ENCODE assay signal across 8 cellular contexts in the genomic region with DNA sequence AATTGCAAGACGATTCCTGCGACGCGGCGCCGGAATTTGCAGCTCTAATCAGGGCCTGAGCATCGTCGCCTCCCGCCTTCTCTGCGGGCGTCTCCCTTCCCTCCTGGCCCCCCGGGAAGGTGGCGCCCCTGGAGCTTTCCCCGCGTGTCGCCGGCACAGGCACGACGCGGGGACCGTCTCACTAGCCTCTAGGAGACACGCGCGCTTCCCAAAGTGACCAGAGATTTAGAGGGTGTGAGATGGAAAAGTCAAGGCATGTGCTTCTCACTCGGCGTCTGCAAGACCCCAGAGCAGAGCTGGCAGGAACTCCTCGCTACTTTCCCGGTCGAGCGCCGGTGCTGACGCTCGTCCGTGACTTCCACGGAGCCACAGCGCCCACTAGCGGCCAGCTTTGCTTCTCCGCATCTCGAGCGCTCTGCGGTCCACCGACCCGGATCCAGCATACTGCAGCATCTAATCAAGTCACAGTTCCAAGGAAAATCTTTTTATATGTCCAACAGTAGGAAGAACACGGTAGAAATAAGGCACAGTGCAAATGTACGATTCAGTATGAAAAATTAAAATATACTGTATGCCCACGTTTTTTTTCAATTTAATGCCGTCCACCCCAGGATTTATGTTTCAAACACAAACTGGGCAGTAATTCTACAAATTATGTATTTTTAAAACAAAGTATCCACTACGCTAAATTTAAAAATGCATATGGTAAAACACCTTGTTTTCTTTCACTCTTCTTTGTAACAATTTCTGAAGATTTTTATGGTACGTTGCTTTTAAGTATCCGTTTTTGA. TPM values are rescaled to one million over a fixed set of nuclear protein-coding genes. Genes with fewer than 3 reads are reported as not detected.
DNase-seq lines count a peak whose midpoint lies in the region; ATAC-seq and TF ChIP-seq lines count a peak whose summit lies in the region.

No MANE protein-coding gene starts in this region.

- intact Hi-C loops in activated CD4-positive, alpha-beta T cell treated with anti-CD3 and anti-CD28 coated beads for 36 hours (cut with DNase I, micrococcal nuclease): loop anchor here (1.0 to 10.0 kb wide), 9 partner anchors 24 to 1763 kb away; no protein-coding TSS in a partner anchor
- intact Hi-C loops in left colon (cut with DNase I, micrococcal nuclease): loop anchor here in 1 of 2 donors (10.0 kb wide), 1 partner anchor 1962 kb away; no protein-coding TSS in a partner anchor

- peaks cover 19% of the 10 kb centered on the region for H3K4me1 Mint-ChIP-seq in activated CD4-positive, alpha-beta T cell treated with anti-CD3 and anti-CD28 coated beads for 36 hours

- ATAC-seq in GM18858 (IDR thresholded peaks at IDR 0.05; ENCODE audit: unreplicated experiment) (peak; percentile 23), HG03103 (IDR thresholded peaks at IDR 0.05; ENCODE audit: low read depth, unreplicated experiment) (peak; percentile 31), left colon (peak; percentile 56)
- peak; percentile 32 for ATAC-seq in activated CD4-positive, alpha-beta T cell treated with anti-CD3 and anti-CD28 coated beads for 36 hours

- TF ChIP-seq CTCF in choroid plexus epithelial cell (conservative IDR thresholded peaks at IDR 0.05; ENCODE audit: low read depth, low read length): peak; percentile 98

- H3K4me3 Mint-ChIP-seq in activated CD4-positive, alpha-beta T cell treated with anti-CD3 and anti-CD28 coated beads for 36 hours: peak overlapping the region; percentile 79

- POLR2A ChIA-PET in activated CD4-positive, alpha-beta T cell treated with anti-CD3 and anti-CD28 coated beads for 36 hours (lab: Charles Lee): no interaction called here

- DNase-seq in ACHN: peak; percentile 76
- DNase-seq in NCI-H226: peak; percentile 73
- DNase-seq in activated CD4-positive, alpha-beta T cell treated with anti-CD3 and anti-CD28 coated beads for 36 hours: peak; percentile 93
- peak; percentile 94 for DNase-seq in choroid plexus epithelial cell (ENCODE audit: low read depth)
- DNase-seq in left colon: peak; percentile 84 to 97
- DNase-seq in stimulated activated CD4-positive, alpha-beta T cell treated with anti-CD3 and anti-CD28 coated beads, Interleukin-1b, Interleukin-23, amount 100 ng/mL, for 4 hours (ENCODE audit: low read depth in 2 of 2): peak; percentile 91 to 94

- H3K27me3 Mint-ChIP-seq in activated CD4-positive, alpha-beta T cell treated with anti-CD3 and anti-CD28 coated beads for 36 hours: peaks cover 25% of the 10 kb centered on the region

- H3K27ac Mint-ChIP-seq in activated CD4-positive, alpha-beta T cell treated with anti-CD3 and anti-CD28 coated beads for 36 hours: peak overlapping the region; percentile 55

- CTCF ChIA-PET in activated CD4-positive, alpha-beta T cell treated with anti-CD3 and anti-CD28 coated beads for 36 hours (lab: Charles Lee): interaction anchor here (0.6 to 3.5 kb wide), 26 partner anchors 9 to 1763 kb away, joined by 3 to 36 read pairs (median 3); partner anchors contain the start of gene ARGLU1

- H3K9me3 Mint-ChIP-seq in activated CD4-positive, alpha-beta T cell treated with anti-CD3 and anti-CD28 coated beads for 36 hours (ENCODE audit: low read depth): no peaks in the 10 kb centered on the region

- H3K36me3 Mint-ChIP-seq in activated CD4-positive, alpha-beta T cell treated with anti-CD3 and anti-CD28 coated beads for 36 hours (ENCODE audit: low read depth): peaks cover 2% of the 10 kb centered on the region

- in situ Hi-C loops in ACHN (cut with HindIII; ENCODE audit: low pct_ligation_motif_present, low pct_unique_long_range_greater_than_20kb, low sequenced_read_pairs): no loop called here

- H3K4me3 ChIP-seq in choroid plexus epithelial cell (ENCODE audit: low read depth, low read length): peak overlapping the region; percentile 87

RNA-seq across cellular contexts. Expression of gene EFNB2, which starts 1.0 kb away (rescaled TPM):
- under 1 TPM; 0.05 to 0.14 TPM for total RNA-seq in activated CD4-positive, alpha-beta T cell treated with anti-CD3 and anti-CD28 coated beads for 36 hours
- 10 to 100 TPM; 85.0 to 97.1 TPM for total RNA-seq in left colon

RNA-seq across cellular contexts. Expression of gene ARGLU1, which starts 31.5 kb away (rescaled TPM):
- 10 to 100 TPM; 68.8 to 94.2 TPM for total RNA-seq in activated CD4-positive, alpha-beta T cell treated with anti-CD3 and anti-CD28 coated beads for 36 hours
- 10 to 100 TPM; 70.0 to 80.8 TPM for total RNA-seq in left colon

Comparison
In these comparisons a context has a peak if more than half of its experiments do, and no peak if none do; other contexts are left out.
1. Peak in every context shown above with its lines: DNase-seq, ATAC-seq and H3K4me3 ChIP-seq.
2. RNA of gene EFNB2, which starts 1.0 kb away (total RNA-seq): 85.0 to 97.1 TPM in left colon; 0.05 to 0.14 TPM in activated CD4-positive, alpha-beta T cell treated with anti-CD3 and anti-CD28 coated beads for 36 hours; every median in the first group is over 10 times any median in the second.